In genomic region chr6:89610149-89610642, GRCh38 we compare ENCODE assay signal across 8 cellular contexts. TPM values are rescaled to one million over a fixed set of nuclear protein-coding genes. Genes with fewer than 3 reads are reported as not detected.
DNase-seq lines count a peak whose midpoint lies in the region; ATAC-seq, FAIRE-seq and TF ChIP-seq lines count a peak whose summit lies in the region.

No MANE protein-coding gene starts in this region.

- ATAC-seq in GM21423 (IDR thresholded peaks at IDR 0.05; ENCODE audit: unreplicated experiment) (peak; percentile 53), body of pancreas (peak; percentile 58), HG03159 (IDR thresholded peaks at IDR 0.05; ENCODE audit: unreplicated experiment) (no peak)

- WGBS in body of pancreas, 2 donors = 31 to 37% methylated on average over 11 of the region's 11 CpGs

- dilution Hi-C loops in keratinocyte (cut with MboI; ENCODE audit: extremely low pct_ligation_motif_present, low sequenced_read_pairs) = no loop called here

- H3K4me3 ChIP-seq in body of pancreas = no peak overlapping the region
- no peak overlapping the region for H3K4me3 ChIP-seq in keratinocyte (ENCODE audit: control insufficient read depth in 2 of 3, extremely low read depth in 1 of 3, insufficient read depth in 2 of 3, low read depth in 1 of 3, low read length in 3 of 3)

- H3K79me2 ChIP-seq in keratinocyte (ENCODE audit: control insufficient read depth, insufficient read depth, low read length) = no peaks in the 10 kb centered on the region

- DNase-seq in COR-L47 (lab: John Stamatoyannopoulos, UW) (peak; percentile 56), NAMALWA (ENCODE audit: low spot score) (peak; percentile 81), body of pancreas (peak; percentile 66 to 77 (median 70)), keratinocyte (ENCODE audit: low read depth, low spot score) (no peak)
- DNase-seq in stimulated activated CD4-positive, alpha-beta T cell treated with anti-CD3 and anti-CD28 coated beads, Interleukin-4, amount 100 ng/mL, for 1 hour = peak; percentile 82

- H3K4me1 ChIP-seq in body of pancreas = no peaks in the 10 kb centered on the region
- H3K4me1 ChIP-seq in keratinocyte (ENCODE audit: control insufficient read depth, extremely low read depth, insufficient read depth, low read length) = peaks cover 8% of the 10 kb centered on the region

- H3K36me3 ChIP-seq in body of pancreas (replicated peaks in 1 of 2; ENCODE audit: insufficient read depth in 1 of 2, low read depth in 2 of 2) (no peaks in the 10 kb centered on the region), keratinocyte (ENCODE audit: control insufficient read depth in 2 of 2, extremely low read depth in 1 of 2, insufficient read depth in 2 of 2, low read length in 2 of 2) (no peaks in the 10 kb centered on the region)

- H3K9me3 ChIP-seq in body of pancreas (no peaks in the 10 kb centered on the region), keratinocyte (ENCODE audit: control insufficient read depth, low read depth, low read length) (no peaks in the 10 kb centered on the region)

- intact Hi-C loops in body of pancreas (cut with DNase I) = loop anchor here (5.0 to 10.0 kb wide), 2 partner anchors 173 to 625 kb away; no protein-coding TSS in a partner anchor

- peak; percentile 56 for FAIRE-seq in keratinocyte (lab: Jason Lieb, UNC)

- H3K27me3 ChIP-seq in body of pancreas (no peaks in the 10 kb centered on the region), keratinocyte (ENCODE audit: control insufficient read depth, extremely low read depth, insufficient read depth, low read length) (no peaks in the 10 kb centered on the region)

- H3K27ac ChIP-seq in VCaP (no peak overlapping the region), body of pancreas (no peak overlapping the region), keratinocyte (ENCODE audit: control insufficient read depth, insufficient read depth, low read length) (no peak overlapping the region)

- no peaks in the 10 kb centered on the region for H4K20me1 ChIP-seq in keratinocyte (ENCODE audit: control insufficient read depth, extremely low read depth, insufficient read depth, low read length)

- TF ChIP-seq POLR2A in body of pancreas (IDR thresholded peaks at IDR 0.05) = no peak

- no peaks in the 10 kb centered on the region for H3K9me1 ChIP-seq in keratinocyte (ENCODE audit: control insufficient read depth, extremely low read depth, insufficient read depth, low read length)

- no peak overlapping the region for H3K4me2 ChIP-seq in keratinocyte (ENCODE audit: control insufficient read depth, extremely low read depth, insufficient read depth, low read depth, low read length)

- no peak overlapping the region for H2AFZ ChIP-seq in keratinocyte (ENCODE audit: control insufficient read depth, low read length)

- peak; percentile 86 for TF ChIP-seq CTCF in VCaP (conservative IDR thresholded peaks at IDR 0.05)
- peak; percentile 60 to 86 (median 81) for TF ChIP-seq CTCF in body of pancreas (IDR thresholded peaks at IDR 0.05)
- TF ChIP-seq CTCF in keratinocyte (optimal IDR thresholded peaks at IDR 0.05 in 1 of 3, IDR thresholded peaks at IDR 0.05 in 1 of 3, conservative IDR thresholded peaks at IDR 0.05 in 1 of 3; ENCODE audit: extremely low read depth in 1 of 3, insufficient read depth in 2 of 3, low read length in 3 of 3) = peak; percentile 68 to 83 (median 75)

- H3K9ac ChIP-seq in keratinocyte (ENCODE audit: control insufficient read depth, extremely low read depth, insufficient read depth, low read length) = no peak overlapping the region

RNA-seq across cellular contexts. Expression of gene LYRM2, which starts 28.4 kb away (rescaled TPM):
- 10 to 100 TPM in 1 of 2 donors, 1 to 10 TPM in 1; 8.0 to 13.8 TPM for total RNA-seq in body of pancreas
- polyA plus RNA-seq in keratinocyte = 25.9 to 43.0 TPM (median 34.0 TPM) in 3 replicates
- polyA plus RNA-seq in keratinocyte (2011; ENCODE audit: low read depth) = 13.6 TPM
- polyA plus RNA-seq in keratinocyte (2011; cell fraction: cytosol; rRNA removed) = 24.0 and 48.1 TPM in 2 replicates
- 9.3 and 19.4 TPM in 2 replicates for polyA plus RNA-seq in keratinocyte (2011; cell fraction: nucleus; rRNA removed)
- polyA plus RNA-seq in keratinocyte (2012; ENCODE audit: low replicate concordance) = 17.7 and 33.6 TPM in 2 replicates
- polyA minus RNA-seq in keratinocyte = 3.1 to 14.7 TPM (median 8.6 TPM) in 3 replicates
- 7.5 TPM for polyA minus RNA-seq in keratinocyte (2011; cell fraction: cytosol; rRNA and poly(A)+ RNA removed)
- polyA minus RNA-seq in keratinocyte (2011; cell fraction: nucleus; rRNA and poly(A)+ RNA removed) = 5.0 and 10.2 TPM in 2 replicates
